ENCODE assay signal across 22 cellular contexts in genomic region chr16:11536104-11536866, GRCh38.
"Had no signal": no experiment of that assay in that cellular context is flagged by ENCODE, and none has a peak within 500 bp of the region (broad histone marks: within the 10 kb centered on the region; RNA-seq: fewer than 3 reads in every experiment).

No MANE protein-coding gene starts in this region.

- H3K4me3 Mint-ChIP-seq: activated CD4-positive, alpha-beta memory T cell treated with anti-CD3 and anti-CD28 coated beads for 36 hours; activated CD4-positive, alpha-beta T cell treated with anti-CD3 and anti-CD28 coated beads, Interleukin-2, amount 10 ng/mL, durations not matched to agents 24 days and 14 days; activated T-cell treated with anti-CD3 and anti-CD28 coated beads, Interleukin-2, amount 50 U/mL, for 24 hours; nephron; stimulated activated memory B cell treated with anti-CD40 and anti-IgM and Interleukin-4, amounts not matched to agents 10 μg/mL and 1 μg/mL and 100 μg/mL, for 72 hours; stimulated activated naive CD8-positive, alpha-beta T cell treated with anti-CD3 and anti-CD28 coated beads, Interleukin-15, amount 100 ng/mL, for 72 hours had no signal

- H3K9me3 Mint-ChIP-seq: activated CD4-positive, alpha-beta memory T cell treated with anti-CD3 and anti-CD28 coated beads for 36 hours; activated CD4-positive, alpha-beta T cell treated with anti-CD3 and anti-CD28 coated beads, Interleukin-2, amount 10 ng/mL, durations not matched to agents 24 days and 14 days; activated naive CD4-positive, alpha-beta T cell treated with anti-CD3 and anti-CD28 coated beads, Interleukin-2, amount 50 U/mL, for 72 hours; activated T-cell treated with anti-CD3 and anti-CD28 coated beads, Interleukin-2, amount 50 U/mL, for 24 hours; nephron; stimulated activated memory B cell treated with anti-CD40 and anti-IgM and Interleukin-4, amounts not matched to agents 10 μg/mL and 1 μg/mL and 100 μg/mL, for 72 hours; stimulated activated naive CD8-positive, alpha-beta T cell treated with anti-CD3 and anti-CD28 coated beads, Interleukin-15, amount 100 ng/mL, for 72 hours had no signal

- H3K4me1 Mint-ChIP-seq: nephron had no signal

- H3K27ac Mint-ChIP-seq: activated CD4-positive, alpha-beta memory T cell treated with anti-CD3 and anti-CD28 coated beads for 36 hours; activated CD4-positive, alpha-beta T cell treated with anti-CD3 and anti-CD28 coated beads, Interleukin-2, amount 10 ng/mL, durations not matched to agents 24 days and 14 days; activated T-cell treated with anti-CD3 and anti-CD28 coated beads, Interleukin-2, amount 50 U/mL, for 24 hours; nephron; stimulated activated memory B cell treated with anti-CD40 and anti-IgM and Interleukin-4, amounts not matched to agents 10 μg/mL and 1 μg/mL and 100 μg/mL, for 72 hours; stimulated activated naive CD8-positive, alpha-beta T cell treated with anti-CD3 and anti-CD28 coated beads, Interleukin-15, amount 100 ng/mL, for 72 hours had no signal

- DNase-seq: activated CD4-positive, alpha-beta memory T cell treated with anti-CD3 and anti-CD28 coated beads for 36 hours; activated CD4-positive, alpha-beta T cell treated with anti-CD3 and anti-CD28 coated beads, Interleukin-2, amount 10 ng/mL, durations not matched to agents 24 days and 14 days; activated CD4-positive, CD25-positive, alpha-beta regulatory T cell treated with anti-CD3 and anti-CD28 coated beads, Interleukin-2, amount 50 U/mL, for 72 hours; activated CD8-positive, alpha-beta memory T cell treated with anti-CD3 and anti-CD28 coated beads, Interleukin-2, amount 50 U/mL, for 48 hours; activated naive CD4-positive, alpha-beta T cell; activated T-cell treated with anti-CD3 and anti-CD28 coated beads, Interleukin-2, amount 50 U/mL, for 24 hours; dorsolateral prefrontal cortex; effector memory CD4-positive, alpha-beta T cell; hippocampal formation; lower lobe of right lung; mesenchymal stem cell; psoas muscle; stimulated activated CD4-positive, alpha-beta T cell treated with anti-CD3 and anti-CD28 coated beads, Interleukin-1b, Interleukin-23, amount 100 ng/mL, for 48 hours; stimulated activated CD4-positive, alpha-beta T cell treated with anti-CD3 and anti-CD28 coated beads, Interleukin-4, amount 100 ng/mL, for 4 hours; stimulated activated CD8-positive, alpha-beta memory T cell treated with anti-CD3 and anti-CD28 coated beads, Interleukin-4, amount 100 ng/mL, for 48 hours; stimulated activated naive CD8-positive, alpha-beta T cell treated with anti-CD3 and anti-CD28 coated beads, Interleukin-15, amount 100 ng/mL, for 72 hours; tibial artery had no signal

- ATAC-seq: activated naive CD4-positive, alpha-beta T cell treated with anti-CD3 and anti-CD28 coated beads, Interleukin-2, amount 50 U/mL, for 72 hours; lower lobe of right lung; psoas muscle; stimulated activated memory B cell treated with anti-CD40 and anti-IgM and Interleukin-4, amounts not matched to agents 10 μg/mL and 1 μg/mL and 100 μg/mL, for 72 hours; stimulated activated naive CD8-positive, alpha-beta T cell treated with anti-CD3 and anti-CD28 coated beads, Interleukin-15, amount 100 ng/mL, for 72 hours had no signal

- H3K4me1 ChIP-seq: lower lobe of right lung, psoas muscle had no signal

- H3K36me3 ChIP-seq: lower lobe of right lung, tibial artery had no signal

- H3K9me3 ChIP-seq: lower lobe of right lung, psoas muscle, tibial artery had no signal

- H3K36me3 Mint-ChIP-seq: activated CD4-positive, alpha-beta memory T cell treated with anti-CD3 and anti-CD28 coated beads for 36 hours; activated naive CD4-positive, alpha-beta T cell treated with anti-CD3 and anti-CD28 coated beads, Interleukin-2, amount 50 U/mL, for 72 hours; stimulated activated memory B cell treated with anti-CD40 and anti-IgM and Interleukin-4, amounts not matched to agents 10 μg/mL and 1 μg/mL and 100 μg/mL, for 72 hours had no signal

- H3K27me3 Mint-ChIP-seq: activated CD4-positive, alpha-beta memory T cell treated with anti-CD3 and anti-CD28 coated beads for 36 hours; activated CD4-positive, alpha-beta T cell treated with anti-CD3 and anti-CD28 coated beads, Interleukin-2, amount 10 ng/mL, durations not matched to agents 24 days and 14 days; activated T-cell treated with anti-CD3 and anti-CD28 coated beads, Interleukin-2, amount 50 U/mL, for 24 hours; stimulated activated memory B cell treated with anti-CD40 and anti-IgM and Interleukin-4, amounts not matched to agents 10 μg/mL and 1 μg/mL and 100 μg/mL, for 72 hours; stimulated activated naive CD8-positive, alpha-beta T cell treated with anti-CD3 and anti-CD28 coated beads, Interleukin-15, amount 100 ng/mL, for 72 hours had no signal

- H3K4me3 ChIP-seq: coronary artery, dorsolateral prefrontal cortex, lower lobe of right lung, psoas muscle, smooth muscle cell, tibial artery had no signal

- H3K27me3 ChIP-seq: dorsolateral prefrontal cortex, tibial artery had no signal

- H3K27ac ChIP-seq: coronary artery, dorsolateral prefrontal cortex, lower lobe of right lung, psoas muscle, tibial artery had no signal
